8 cellular contexts compared by ENCODE assay signal in genomic region chr14:54881235-54881760, GRCh38. TPM values are rescaled to one million over a fixed set of nuclear protein-coding genes. Genes with fewer than 3 reads are reported as not detected.
DNase-seq lines count a peak whose midpoint lies in the region; ATAC-seq and TF ChIP-seq lines count a peak whose summit lies in the region.

No MANE protein-coding gene starts in this region.

- TF ChIP-seq POLR2A in gastrocnemius medialis (IDR thresholded peaks at IDR 0.05) = no peak

- ATAC-seq in GM18517 (IDR thresholded peaks at IDR 0.05; ENCODE audit: unreplicated experiment) (peak; percentile 58), HG03064 (IDR thresholded peaks at IDR 0.05; ENCODE audit: low read depth, unreplicated experiment) (peak; percentile 55), gastrocnemius medialis (peak; percentile 68 to 71), HG02623 (IDR thresholded peaks at IDR 0.05; ENCODE audit: unreplicated experiment) (no peak)

- H3K4me3 ChIP-seq in ACC112 (ENCODE audit: low read depth, low read length) = peak overlapping the region; percentile 69
- H3K4me3 ChIP-seq in WI38 (ENCODE audit: low read depth, low read length) = peak overlapping the region; percentile 59
- peak overlapping the region; percentile 62 for H3K4me3 ChIP-seq in fibroblast of the aortic adventitia (ENCODE audit: low read depth, low read length)
- H3K4me3 ChIP-seq in gastrocnemius medialis = peak overlapping the region; percentile 40 to 52 (median 45)

- intact Hi-C loops in gastrocnemius medialis (cut with DNase I; ENCODE audit: low total_unique reads) = no loop called here

- H3K27ac ChIP-seq in ACC112 (ENCODE audit: low read depth, low read length) (peak overlapping the region; percentile 49), gastrocnemius medialis (peak overlapping the region; percentile 51 to 65 (median 56))

- H3K36me3 ChIP-seq in ACC112 (ENCODE audit: insufficient read depth, low read length) (no peaks in the 10 kb centered on the region), gastrocnemius medialis (no peaks in the 10 kb centered on the region)

- no peak for TF ChIP-seq CTCF in WI38 (IDR thresholded peaks at IDR 0.05; ENCODE audit: low read depth, low read length)
- TF ChIP-seq CTCF in fibroblast of the aortic adventitia (IDR thresholded peaks at IDR 0.05; ENCODE audit: insufficient read depth, low read length) = no peak
- TF ChIP-seq CTCF in gastrocnemius medialis (IDR thresholded peaks at IDR 0.05 in 4 of 5, conservative IDR thresholded peaks at IDR 0.05 in 1 of 5) = no peak

- H3K4me1 ChIP-seq in ACC112 (ENCODE audit: control insufficient read depth, insufficient read depth, low read length, unreplicated experiment) (peaks cover 9% of the 10 kb centered on the region), gastrocnemius medialis (peaks cover 4 to 7% of the 10 kb centered on the region in 2 donors)

- in situ Hi-C loops in gastrocnemius medialis (cut with MboI; ENCODE audit: low sequenced_read_pairs in 4 of 4) = no loop called here

- peak overlapping the region; percentile 93 for H2AFZ ChIP-seq in ACC112 (ENCODE audit: low read length, unreplicated experiment)

- no peaks in the 10 kb centered on the region for H3K9me3 ChIP-seq in gastrocnemius medialis

- H3K79me2 ChIP-seq in ACC112 (ENCODE audit: control insufficient read depth, insufficient read depth, low read length, unreplicated experiment) = no peaks in the 10 kb centered on the region

- DNase-seq in fibroblast of the aortic adventitia (ENCODE audit: low read depth) (peak; percentile 73), gastrocnemius medialis (no peak)
- DNase-seq in effector CD8-positive, alpha-beta T cell (lab: John Stamatoyannopoulos, UW) = no peak

- no peaks in the 10 kb centered on the region for H3K27me3 ChIP-seq in ACC112 (ENCODE audit: insufficient read depth, low read length)
- H3K27me3 ChIP-seq in gastrocnemius medialis = no peaks in the 10 kb centered on the region

RNA-seq across cellular contexts. Expression of gene GCH1, which starts 21.3 kb away (rescaled TPM):
- 1.9 and 2.3 TPM in 2 replicates for total RNA-seq in fibroblast of the aortic adventitia (ENCODE audit: low replicate concordance)
- total RNA-seq in gastrocnemius medialis = 1 to 10 TPM in 2 of 4 donors, under 1 TPM in 2; 0.53 to 1.6 (median 0.92) TPM
